19 cellular contexts compared by ENCODE assay signal in the genomic region with DNA sequence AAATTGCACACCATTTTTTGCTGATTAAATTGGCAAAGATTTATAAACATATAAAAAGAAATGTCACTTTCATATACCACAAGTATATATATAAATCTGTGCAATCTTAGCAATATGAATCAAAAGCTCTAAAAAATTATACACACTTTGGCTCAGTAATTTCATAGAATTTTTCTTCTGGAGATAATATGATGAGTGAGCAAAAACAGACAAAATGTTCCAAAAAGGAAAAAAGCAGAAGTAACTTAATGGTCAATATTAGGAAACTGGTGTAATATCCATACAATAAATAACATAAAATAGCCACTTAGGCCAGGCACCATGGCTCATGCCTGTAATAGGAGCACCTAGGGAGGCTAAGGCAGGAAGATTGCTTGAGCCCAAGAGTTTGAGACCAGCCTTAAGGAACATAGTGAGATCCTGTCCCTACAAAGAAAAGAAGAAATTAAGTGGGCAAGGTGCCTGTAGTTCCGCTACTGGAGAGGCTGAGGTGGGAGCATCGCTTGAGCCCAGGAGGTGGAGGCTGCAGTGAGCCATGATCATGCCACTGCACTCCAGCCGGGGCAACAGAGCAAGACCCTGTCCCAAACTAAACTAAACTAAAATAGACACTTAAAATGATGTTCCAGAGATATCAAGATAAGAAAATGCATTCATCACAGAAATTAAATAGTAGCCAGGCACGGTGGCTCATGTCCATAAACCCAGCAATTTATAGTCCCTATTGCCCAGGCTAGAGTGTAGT. TPM values are rescaled to one million over a fixed set of nuclear protein-coding genes. Genes with fewer than 3 reads are reported as not detected.
A peak's percentile ranks its signal among the peaks of the same experiment; 100 is the strongest.
DNase-seq lines count a peak whose midpoint lies in the region; ATAC-seq, FAIRE-seq and TF ChIP-seq lines count a peak whose summit lies in the region.
"Had no signal": no experiment of that assay in that cellular context is flagged by ENCODE, and none has a peak within 500 bp of the region (broad histone marks: within the 10 kb centered on the region; RNA-seq: fewer than 3 reads in every experiment).

No MANE protein-coding gene starts in this region.

- H3K4me2 ChIP-seq in A549 (no peak overlapping the region), DOHH2 (ENCODE audit: low read length) (peak overlapping the region; percentile 73)

- H3K9me3 Mint-ChIP-seq in WTC11, result no peaks in the 10 kb centered on the region
- H3K9me3 Mint-ChIP-seq: CD4-positive, CD25-positive, alpha-beta regulatory T cell; CD8-positive, alpha-beta memory T cell had no signal

- no peak for TF ChIP-seq RAD21 in A549 (conservative IDR thresholded peaks at IDR 0.05 in 1 of 2, IDR thresholded peaks at IDR 0.05 in 1 of 2)

- no peaks in the 10 kb centered on the region for H3K27me3 Mint-ChIP-seq in WTC11 (ENCODE audit: low read depth)
- H3K27me3 Mint-ChIP-seq: CD4-positive, CD25-positive, alpha-beta regulatory T cell; CD8-positive, alpha-beta memory T cell had no signal

- H3K27ac Mint-ChIP-seq in WTC11, result no peak overlapping the region
- H3K27ac Mint-ChIP-seq: CD4-positive, CD25-positive, alpha-beta regulatory T cell; CD8-positive, alpha-beta memory T cell had no signal

- H4K20me1 ChIP-seq in DOHH2 (ENCODE audit: control insufficient read depth, insufficient read depth, low read depth, low read length), result no peaks in the 10 kb centered on the region

- CTCF ChIA-PET in A549 (lab: Yijun Ruan, JAX), result no interaction called here
- CTCF ChIA-PET in WTC11 (lab: Charles Lee), result no interaction called here

- no peaks in the 10 kb centered on the region for H3K4me1 Mint-ChIP-seq in WTC11

- H3K4me3 Mint-ChIP-seq in WTC11, result no peak overlapping the region
- H3K4me3 Mint-ChIP-seq: CD4-positive, CD25-positive, alpha-beta regulatory T cell; CD8-positive, alpha-beta memory T cell had no signal

- ATAC-seq in A549 (no peak), WTC11 (no peak)

- TF ChIP-seq POLR2A in A549 (IDR thresholded peaks at IDR 0.05; ENCODE audit: low read length), result no peak

- WGBS in A549 (ENCODE audit: missing lambda C conversion rate), result 83% methylated on average over 4 of the region's 4 CpGs

- POLR2A ChIA-PET in A549 (lab: Yijun Ruan, JAX) (no interaction called here), WTC11 (lab: Charles Lee) (no interaction called here)

- no peaks in the 10 kb centered on the region for H3K27me3 ChIP-seq in DOHH2 (ENCODE audit: control insufficient read depth, low read length)
- H3K27me3 ChIP-seq: BE2C had no signal

- FAIRE-seq in A549 (lab: Jason Lieb, UNC), result no peak
- FAIRE-seq: GM12892 had no signal

- no peak for TF ChIP-seq CTCF in A549 (IDR thresholded peaks at IDR 0.05)
- TF ChIP-seq CTCF in DOHH2 (IDR thresholded peaks at IDR 0.05; ENCODE audit: low read depth, low read length, poor library complexity, severe bottlenecking), result no peak
- no peak for TF ChIP-seq CTCF in WTC11 (IDR thresholded peaks at IDR 0.05)

- DNase-seq in A549 (ENCODE audit: low read depth in 1 of 2, low spot score in 1 of 2), result no peak
- no peak for DNase-seq in WTC11 (ENCODE audit: low spot score)
- DNase-seq in Kasumi-1 (lab: John Stamatoyannopoulos, UW), result no peak
- no peak for DNase-seq in NCI-H1105 treated with DMSO at 0.1 percent for 48 hours (lab: John Stamatoyannopoulos, UW)
- no peak for DNase-seq in NCI-H1436 treated with DMSO at 0.1 percent for 48 hours (lab: John Stamatoyannopoulos, UW)
- DNase-seq: ACHN; BE2C; C1 segment of cervical spinal cord; CD4-positive, CD25-positive, alpha-beta regulatory T cell; CD8-positive, alpha-beta memory T cell; COR-L47; DMS 273 treated with DMSO at 0.1 percent for 48 hours; DMS53; GDM1; GOT3; H7 had no signal

- H3K9me3 ChIP-seq in A549 (no peaks in the 10 kb centered on the region), DOHH2 (ENCODE audit: control insufficient read depth, insufficient read depth, low read length) (no peaks in the 10 kb centered on the region), KOPT-K1 (ENCODE audit: insufficient read depth, low read length, poor library complexity, severe bottlenecking) (no peaks in the 10 kb centered on the region)
- H3K9me3 ChIP-seq: BE2C had no signal

- H3K79me2 ChIP-seq in DOHH2 (ENCODE audit: control insufficient read depth, low read length), result peaks cover 24% of the 10 kb centered on the region

- H3K4me1 ChIP-seq in A549 (no peaks in the 10 kb centered on the region), DOHH2 (ENCODE audit: control insufficient read depth, low read length) (peaks cover 97% of the 10 kb centered on the region)
- H3K4me1 ChIP-seq: BE2C had no signal

- H3K36me3 ChIP-seq in DOHH2 (ENCODE audit: control insufficient read depth, low read length) (peaks cover 18% of the 10 kb centered on the region), KOPT-K1 (ENCODE audit: insufficient read depth, low read length) (no peaks in the 10 kb centered on the region)
- H3K36me3 ChIP-seq: BE2C had no signal

- H3K4me3 ChIP-seq in A549 (no peak overlapping the region), DOHH2 (ENCODE audit: low read length) (peak overlapping the region; percentile 35)

- TF ChIP-seq EP300 in A549 (IDR thresholded peaks at IDR 0.05), result no peak

- peaks cover 20% of the 10 kb centered on the region for H3F3A ChIP-seq in DOHH2 (ENCODE audit: control insufficient read depth, insufficient read depth)

- H3K9me2 ChIP-seq in DOHH2 (replicated peaks; ENCODE audit: control insufficient read depth, low read length), result no peaks in the 10 kb centered on the region

- H3K27ac ChIP-seq in A549, result no peak overlapping the region
- peak overlapping the region; percentile 99 for H3K27ac ChIP-seq in DOHH2 (ENCODE audit: low read depth, low read length)
- H3K27ac ChIP-seq in KOPT-K1 (ENCODE audit: low read depth, low read length, poor library complexity, severe bottlenecking), result peak overlapping the region; percentile 97

- no peaks in the 10 kb centered on the region for H3K36me3 Mint-ChIP-seq in WTC11

TF ChIP-seq in A549, 52 proteins besides CTCF, POLR2A, EP300 and RAD21:
- TF ChIP-seq FOSL2 (IDR thresholded peaks at IDR 0.05) (no peak), FOSL2 (CRISPR knock-in tag; IDR thresholded peaks at IDR 0.05) (no peak), RCOR1 (IDR thresholded peaks at IDR 0.05; ENCODE audit: low read depth, low read length) (no peak), MAFK (IDR thresholded peaks at IDR 0.05; ENCODE audit: partially characterized antibody) (peak; percentile 81)

TF ChIP-seq in WTC11, 78 proteins besides CTCF, POLR2A, EP300 and RAD21:
- TF ChIP-seq TEAD1 (CRISPR knock-in tag; IDR thresholded peaks at IDR 0.05) (no peak), RORB (CRISPR knock-in tag; IDR thresholded peaks at IDR 0.05) (no peak), ZNF121 (CRISPR knock-in tag; IDR thresholded peaks at IDR 0.05) (0 out of 2 replicates have a peak, but pooled peaks have one; percentile 71), MAX (CRISPR knock-in tag; IDR thresholded peaks at IDR 0.05) (no peak)
TF ChIP-seq in WTC11: peak in this region for 1.

RNA-seq across cellular contexts. Expression of gene TFDP2, which starts 52.1 kb away (rescaled TPM):
- polyA plus RNA-seq in A549 (2011; rRNA removed) (30.2 and 61.5 TPM in 2 replicates), A549 (2017; fragmentation: RNase III; extraction: RNeasy Plus Mini Kit Qiagen cat#74134 plus additional on column Dnase treatment) (9.6 to 12.6 TPM (median 10.0 TPM) in 3 replicates)
- 7.2 and 11.2 TPM in 2 replicates for polyA plus RNA-seq in A549 (2012; cell fraction: cytosol; rRNA removed)
- polyA plus RNA-seq in A549 (2012; cell fraction: nucleus; rRNA removed), result 7.6 and 7.7 TPM in 2 replicates
- polyA minus RNA-seq in A549 (2011; rRNA and poly(A)+ RNA removed), result 13.2 and 14.5 TPM in 2 replicates
- 48.2 to 66.8 TPM (median 59.3 TPM) in 3 replicates for total RNA-seq in WTC11 (2021)

Comparison
In these comparisons a context has a peak if more than half of its experiments do, and no peak if none do; other contexts are left out.
1. H3K27ac ChIP-seq: peak in DOHH2 (single experiment) and KOPT-K1 (single experiment); none in A549 (0 of 2).